19 cellular contexts compared by ENCODE assay signal in the genomic region with DNA sequence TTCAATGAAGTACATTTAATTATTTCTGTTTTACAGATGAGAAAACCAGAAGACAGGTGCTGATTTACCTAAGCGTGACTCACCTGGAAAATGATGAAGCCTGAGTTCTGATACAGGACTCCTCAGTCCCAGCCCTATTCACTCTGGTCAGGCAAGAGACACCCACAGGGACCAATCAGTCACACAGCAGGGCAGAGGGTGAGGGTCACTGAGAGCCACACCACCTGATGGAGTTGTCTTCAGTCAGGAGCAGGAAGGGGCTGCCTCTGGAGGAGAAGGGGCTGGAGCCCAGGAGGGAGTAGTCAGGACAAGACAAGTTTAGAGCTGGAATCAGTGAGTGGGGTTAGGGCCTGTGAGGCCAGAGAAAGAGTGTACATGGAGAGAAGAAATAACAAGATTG.
DNase-seq lines count a peak whose midpoint lies in the region; ATAC-seq and TF ChIP-seq lines count a peak whose summit lies in the region.
"Had no signal": no experiment of that assay in that cellular context is flagged by ENCODE, and none has a peak within 500 bp of the region (broad histone marks: within the 10 kb centered on the region; RNA-seq: fewer than 3 reads in every experiment).

No MANE protein-coding gene starts in this region.

- POLR2A ChIA-PET in PC-9 (lab: Charles Lee; ENCODE audit: unreplicated experiment) = no interaction called here

- CTCF ChIA-PET in activated CD8-positive, alpha-beta memory T cell treated with anti-CD3 and anti-CD28 coated beads, Interleukin-2, amount 10 ng/mL, durations not matched to agents 7 days and 5 days (lab: Charles Lee) = no interaction called here
- CTCF ChIA-PET in PC-9 (lab: Charles Lee) = no interaction called here

- no peak overlapping the region for H3K27ac Mint-ChIP-seq in activated CD8-positive, alpha-beta memory T cell treated with anti-CD3 and anti-CD28 coated beads, Interleukin-2, amount 10 ng/mL, durations not matched to agents 7 days and 5 days
- H3K27ac Mint-ChIP-seq in endodermal cell (no peak overlapping the region), osteocyte (ENCODE audit: unreplicated experiment) (no peak overlapping the region)
- H3K27ac Mint-ChIP-seq: B cell; CD4-positive, CD25-positive, alpha-beta regulatory T cell; CD8-positive, alpha-beta T cell; H9; HFFc6 had no signal

- no peak overlapping the region for H3K4me2 ChIP-seq in PC-9
- H3K4me2 ChIP-seq: BLaER1 had no signal

- H3K27me3 Mint-ChIP-seq in activated CD8-positive, alpha-beta memory T cell treated with anti-CD3 and anti-CD28 coated beads, Interleukin-2, amount 10 ng/mL, durations not matched to agents 7 days and 5 days = no peaks in the 10 kb centered on the region
- H3K27me3 Mint-ChIP-seq in endodermal cell (ENCODE audit: insufficient read depth) (peaks cover 2% of the 10 kb centered on the region), osteocyte (ENCODE audit: unreplicated experiment) (no peaks in the 10 kb centered on the region)

- BruUV-seq in PC-9 (replicated peaks; lab: Mats Ljungman, UMichigan) = no TSS peak

- 92% methylated on average over 1 of the region's 1 CpG; no CpG with 5 or more reads in 1 of the 2 experiments for WGBS in endodermal cell (ENCODE audit: insufficient coverage in 1 of 2, insufficient read length in 1 of 2), 2 experiments

- DNase-seq in activated CD8-positive, alpha-beta memory T cell treated with anti-CD3 and anti-CD28 coated beads for 24 hours = peak; percentile 26
- no peak for DNase-seq in activated CD8-positive, alpha-beta memory T cell treated with anti-CD3 and anti-CD28 coated beads, Interleukin-2, amount 10 ng/mL, durations not matched to agents 7 days and 5 days
- DNase-seq in endodermal cell = peak; percentile 42
- DNase-seq in osteocyte (ENCODE audit: extremely low spot score, unreplicated experiment) = peak; percentile 44
- DNase-seq in HCEC 1CT = no peak
- DNase-seq in cerebellar nuclear complex (lab: John Stamatoyannopoulos, UW) = no peak
- no peak for DNase-seq in PC-9
- DNase-seq: Caco-2; CD4-positive, CD25-positive, alpha-beta regulatory T cell; CD8-positive, alpha-beta T cell; DMS153; DND-41; GM23248; H9; HFFc6 had no signal

- H3K9me2 ChIP-seq in PC-9 (ENCODE audit: insufficient read depth) = no peaks in the 10 kb centered on the region

- no peak for ATAC-seq in activated CD8-positive, alpha-beta memory T cell treated with anti-CD3 and anti-CD28 coated beads, Interleukin-2, amount 10 ng/mL, durations not matched to agents 7 days and 5 days
- ATAC-seq: CD8-positive, alpha-beta T cell had no signal

- H3K4me1 ChIP-seq in endodermal cell (ENCODE audit: control insufficient read depth, insufficient read depth, low read length) = peaks cover 3% of the 10 kb centered on the region
- no peaks in the 10 kb centered on the region for H3K4me1 ChIP-seq in PC-9 (replicated peaks; ENCODE audit: insufficient read depth)
- H3K4me1 ChIP-seq: BLaER1, Caco-2 had no signal

- intact Hi-C loops in PC-9 (cut with micrococcal nuclease; ENCODE audit: unreplicated experiment) = no loop called here

- no peaks in the 10 kb centered on the region for H4K20me1 ChIP-seq in PC-9 (ENCODE audit: insufficient read depth)
- H4K20me1 ChIP-seq: BLaER1 had no signal

- peaks cover 62% of the 10 kb centered on the region for H3K9me3 ChIP-seq in endodermal cell (ENCODE audit: control insufficient read depth, low read length)
- peaks cover 4% of the 10 kb centered on the region; the same call in 1 of the 2 replicates for H3K9me3 ChIP-seq in PC-9 (ENCODE audit: insufficient read depth, low read depth)

- no peaks in the 10 kb centered on the region for H3F3A ChIP-seq in PC-9 (ENCODE audit: insufficient read depth, low read depth)

- no peaks in the 10 kb centered on the region for H3K36me3 Mint-ChIP-seq in activated CD8-positive, alpha-beta memory T cell treated with anti-CD3 and anti-CD28 coated beads, Interleukin-2, amount 10 ng/mL, durations not matched to agents 7 days and 5 days
- H3K36me3 Mint-ChIP-seq in endodermal cell (ENCODE audit: low read depth) (peaks cover 2% of the 10 kb centered on the region), osteocyte (ENCODE audit: unreplicated experiment) (no peaks in the 10 kb centered on the region)
- H3K36me3 Mint-ChIP-seq: CD4-positive, CD25-positive, alpha-beta regulatory T cell; CD8-positive, alpha-beta T cell had no signal

- no peaks in the 10 kb centered on the region for H3K4me1 Mint-ChIP-seq in activated CD8-positive, alpha-beta memory T cell treated with anti-CD3 and anti-CD28 coated beads, Interleukin-2, amount 10 ng/mL, durations not matched to agents 7 days and 5 days
- peaks cover 11% of the 10 kb centered on the region for H3K4me1 Mint-ChIP-seq in endodermal cell
- no peaks in the 10 kb centered on the region for H3K4me1 Mint-ChIP-seq in osteocyte (ENCODE audit: unreplicated experiment)
- H3K4me1 Mint-ChIP-seq: B cell; CD4-positive, CD25-positive, alpha-beta regulatory T cell had no signal

- no peak overlapping the region for H3K9ac ChIP-seq in endodermal cell (ENCODE audit: extremely low read depth, low read length, poor library complexity, severe bottlenecking)
- H3K9ac ChIP-seq: BLaER1, GM23248 had no signal

- peaks cover 7% of the 10 kb centered on the region for H3K9me3 Mint-ChIP-seq in activated CD8-positive, alpha-beta memory T cell treated with anti-CD3 and anti-CD28 coated beads, Interleukin-2, amount 10 ng/mL, durations not matched to agents 7 days and 5 days (ENCODE audit: low read depth)
- H3K9me3 Mint-ChIP-seq in endodermal cell (peaks cover 37% of the 10 kb centered on the region), osteocyte (ENCODE audit: unreplicated experiment) (peaks cover 33% of the 10 kb centered on the region)

- TF ChIP-seq CTCF in endodermal cell (conservative IDR thresholded peaks at IDR 0.05) (no peak), osteocyte (IDR thresholded peaks at IDR 0.05) (no peak), PC-9 (conservative IDR thresholded peaks at IDR 0.05) (no peak)

- H3K4me3 ChIP-seq in endodermal cell (ENCODE audit: low read length) = no peak overlapping the region
- no peak overlapping the region for H3K4me3 ChIP-seq in PC-9
- H3K4me3 ChIP-seq: BLaER1, GM23248 had no signal

- H3K27ac ChIP-seq in endodermal cell (ENCODE audit: low read depth, low read length) (no peak overlapping the region), PC-9 (no peak overlapping the region)
- H3K27ac ChIP-seq: 22Rv1, BLaER1, C4-2B, GM23248 had no signal

- no peaks in the 10 kb centered on the region for H3K79me2 ChIP-seq in PC-9 (ENCODE audit: low read depth)

- no peak overlapping the region for H3K4me3 Mint-ChIP-seq in activated CD8-positive, alpha-beta memory T cell treated with anti-CD3 and anti-CD28 coated beads, Interleukin-2, amount 10 ng/mL, durations not matched to agents 7 days and 5 days
- H3K4me3 Mint-ChIP-seq in endodermal cell (no peak overlapping the region), osteocyte (ENCODE audit: unreplicated experiment) (no peak overlapping the region)
- H3K4me3 Mint-ChIP-seq: B cell; CD4-positive, CD25-positive, alpha-beta regulatory T cell; CD8-positive, alpha-beta T cell; H9; HFFc6 had no signal

- H2AFZ ChIP-seq in PC-9 = no peak overlapping the region
- H2AFZ ChIP-seq: GM23248 had no signal

- no peaks in the 10 kb centered on the region for H3K36me3 ChIP-seq in endodermal cell (ENCODE audit: control insufficient read depth, insufficient read depth, low read length)
- H3K36me3 ChIP-seq in PC-9 (ENCODE audit: low read depth) = no peaks in the 10 kb centered on the region
- H3K36me3 ChIP-seq: BLaER1 had no signal

- H3K27me3 ChIP-seq in endodermal cell (ENCODE audit: control insufficient read depth, insufficient read depth, low read length, poor library complexity, severe bottlenecking) (no peaks in the 10 kb centered on the region), PC-9 (ENCODE audit: insufficient read depth, low read depth) (no peaks in the 10 kb centered on the region)
- H3K27me3 ChIP-seq: BLaER1 had no signal

Comparison
In these comparisons a context has a peak if more than half of its experiments do, and no peak if none do; other contexts are left out.
1. DNase-seq: peak in activated CD8-positive, alpha-beta memory T cell treated with anti-CD3 and anti-CD28 coated beads for 24 hours (single experiment), endodermal cell (single experiment) and osteocyte (single experiment); none in activated CD8-positive, alpha-beta memory T cell treated with anti-CD3 and anti-CD28 coated beads, Interleukin-2, amount 10 ng/mL, durations not matched to agents 7 days and 5 days (single experiment), HCEC 1CT (single experiment), cerebellar nuclear complex (0 of 2) and PC-9 (0 of 2).